11 cellular contexts compared by ENCODE assay signal in the genomic region with DNA sequence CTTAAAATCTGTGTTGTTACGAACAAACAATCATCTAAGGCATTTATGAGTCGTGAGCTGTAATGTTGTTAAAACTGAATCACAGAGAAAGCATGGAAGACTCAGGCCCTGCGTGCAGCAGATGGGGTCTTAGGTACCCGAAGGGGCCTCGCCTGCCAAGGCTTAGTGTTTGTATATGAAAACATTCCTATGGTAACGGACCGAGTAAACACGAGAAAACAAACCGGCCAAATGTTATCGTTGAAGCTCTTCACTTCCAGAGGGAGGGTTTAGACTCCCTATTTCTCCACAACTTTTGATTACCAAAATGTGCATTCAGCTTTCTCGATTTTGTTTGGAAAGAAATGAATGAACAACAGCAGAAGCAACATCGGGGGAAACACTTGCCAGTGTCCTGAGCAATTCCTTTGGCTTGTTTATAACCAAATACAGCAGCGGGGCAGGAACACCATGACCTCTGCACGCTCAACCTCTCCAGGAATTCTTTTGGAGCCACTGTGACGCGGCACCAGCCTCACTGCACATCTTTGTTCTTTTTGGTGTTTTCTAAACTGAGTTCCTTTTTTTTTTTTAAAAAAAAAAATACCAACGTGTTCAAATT.
DNase-seq lines count a peak whose midpoint lies in the region; ATAC-seq, FAIRE-seq and TF ChIP-seq lines count a peak whose summit lies in the region.
"Had no signal": no experiment of that assay in that cellular context is flagged by ENCODE, and none has a peak within 500 bp of the region (broad histone marks: within the 10 kb centered on the region; RNA-seq: fewer than 3 reads in every experiment).

No MANE protein-coding gene starts in this region.

- H3K36me3 Mint-ChIP-seq in naive thymus-derived CD4-positive, alpha-beta T cell: peaks cover 0 to 7% (median 0%) of the 10 kb centered on the region in 5 donors
- H3K36me3 Mint-ChIP-seq: CD8-positive, alpha-beta T cell had no signal

- H3K9ac ChIP-seq in GM23248 (peak overlapping the region; percentile 51), adipocyte (ENCODE audit: low read length) (peak overlapping the region; percentile 37), keratinocyte (ENCODE audit: control insufficient read depth, extremely low read depth, insufficient read depth, low read length) (no peak overlapping the region)

- H3K27me3 ChIP-seq in GM23248 (replicated peaks; ENCODE audit: insufficient read depth): no peaks in the 10 kb centered on the region
- H3K27me3 ChIP-seq in adipocyte (replicated peaks; ENCODE audit: control insufficient read depth, insufficient read depth, low read length): no peaks in the 10 kb centered on the region
- H3K27me3 ChIP-seq in keratinocyte (ENCODE audit: control insufficient read depth, extremely low read depth, insufficient read depth, low read length): no peaks in the 10 kb centered on the region
- H3K27me3 ChIP-seq in naive thymus-derived CD4-positive, alpha-beta T cell (ENCODE audit: control insufficient read depth in 2 of 2, insufficient read depth in 2 of 2, low read length in 2 of 2): no peaks in the 10 kb centered on the region

- H3K9me3 Mint-ChIP-seq in naive thymus-derived CD4-positive, alpha-beta T cell: peaks cover 0 to 13% (median 0%) of the 10 kb centered on the region in 11 donors
- H3K9me3 Mint-ChIP-seq: activated T-cell treated with anti-CD3 and anti-CD28 coated beads, Interleukin-2, amount 50 U/mL, for 24 hours; CD8-positive, alpha-beta T cell had no signal

- H3K36me3 ChIP-seq in GM23248 (ENCODE audit: low read depth) (no peaks in the 10 kb centered on the region), adipocyte (ENCODE audit: control insufficient read depth, insufficient read depth, low read length, severe bottlenecking) (no peaks in the 10 kb centered on the region), keratinocyte (ENCODE audit: control insufficient read depth in 2 of 2, extremely low read depth in 1 of 2, insufficient read depth in 2 of 2, low read length in 2 of 2) (no peaks in the 10 kb centered on the region)
- no peaks in the 10 kb centered on the region for H3K36me3 ChIP-seq in naive thymus-derived CD4-positive, alpha-beta T cell (ENCODE audit: control insufficient read depth in 2 of 3, insufficient read depth in 3 of 3, low read length in 3 of 3)

- H3K27ac ChIP-seq in GM23248: peak overlapping the region; percentile 81
- no peak overlapping the region for H3K27ac ChIP-seq in keratinocyte (ENCODE audit: control insufficient read depth, insufficient read depth, low read length)
- H3K27ac ChIP-seq in naive thymus-derived CD4-positive, alpha-beta T cell (ENCODE audit: low read depth, low read length): no peak overlapping the region

- DNase-seq in GM23248: peak; percentile 78
- DNase-seq in adipocyte (ENCODE audit: low read depth): peak; percentile 73
- no peak for DNase-seq in keratinocyte (ENCODE audit: low read depth, low spot score)
- no peak for DNase-seq in sciatic nerve (ENCODE audit: low spot score)
- no peak for DNase-seq in stimulated activated CD4-positive, alpha-beta T cell treated with anti-CD3 and anti-CD28 coated beads, Interleukin-4, amount 100 ng/mL, for 24 hours
- no peak for DNase-seq in naive thymus-derived CD4-positive, alpha-beta T cell
- DNase-seq: activated T-cell treated with anti-CD3 and anti-CD28 coated beads, Interleukin-2, amount 50 U/mL, for 24 hours; NCI-H2227 treated with DMSO at 0.1 percent for 48 hours had no signal

- FAIRE-seq in keratinocyte (lab: Jason Lieb, UNC): peak; percentile 5

- dilution Hi-C loops in keratinocyte (cut with MboI; ENCODE audit: extremely low pct_ligation_motif_present, low sequenced_read_pairs): no loop called here

- H3K4me3 Mint-ChIP-seq in naive thymus-derived CD4-positive, alpha-beta T cell: no peak overlapping the region
- H3K4me3 Mint-ChIP-seq: activated T-cell treated with anti-CD3 and anti-CD28 coated beads, Interleukin-2, amount 50 U/mL, for 24 hours; CD8-positive, alpha-beta T cell had no signal

- intact Hi-C loops in sciatic nerve (cut with DNase I): no loop called here
- intact Hi-C loops in naive thymus-derived CD4-positive, alpha-beta T cell (cut with micrococcal nuclease): no loop called here

- H3K9me1 ChIP-seq in keratinocyte (ENCODE audit: control insufficient read depth, extremely low read depth, insufficient read depth, low read length): no peaks in the 10 kb centered on the region

- POLR2A ChIA-PET in naive thymus-derived CD4-positive, alpha-beta T cell (lab: Charles Lee): interaction anchor here (0.6 kb wide), 1 partner anchor 98 kb away, joined by 4 read pairs; no protein-coding TSS in a partner anchor

- TF ChIP-seq CTCF in keratinocyte (optimal IDR thresholded peaks at IDR 0.05 in 1 of 3, IDR thresholded peaks at IDR 0.05 in 1 of 3, conservative IDR thresholded peaks at IDR 0.05 in 1 of 3; ENCODE audit: extremely low read depth in 1 of 3, insufficient read depth in 2 of 3, low read length in 3 of 3): no peak

- CTCF ChIA-PET in naive thymus-derived CD4-positive, alpha-beta T cell (lab: Charles Lee): no interaction called here

- H3K27me3 Mint-ChIP-seq in naive thymus-derived CD4-positive, alpha-beta T cell: no peaks in the 10 kb centered on the region
- H3K27me3 Mint-ChIP-seq: activated T-cell treated with anti-CD3 and anti-CD28 coated beads, Interleukin-2, amount 50 U/mL, for 24 hours had no signal

- H3K27ac Mint-ChIP-seq in naive thymus-derived CD4-positive, alpha-beta T cell: peak overlapping the region in 1 of 9 donors; percentile 5
- H3K27ac Mint-ChIP-seq: activated T-cell treated with anti-CD3 and anti-CD28 coated beads, Interleukin-2, amount 50 U/mL, for 24 hours; CD8-positive, alpha-beta T cell had no signal

- no peaks in the 10 kb centered on the region for H3K9me2 ChIP-seq in GM23248 (ENCODE audit: insufficient read depth)

- peaks cover 33% of the 10 kb centered on the region for H3K4me1 ChIP-seq in GM23248 (ENCODE audit: insufficient read depth)
- peaks cover 30% of the 10 kb centered on the region for H3K4me1 ChIP-seq in adipocyte (ENCODE audit: control insufficient read depth, insufficient read depth, low read length)
- H3K4me1 ChIP-seq in keratinocyte (ENCODE audit: control insufficient read depth, extremely low read depth, insufficient read depth, low read length): peaks cover 21% of the 10 kb centered on the region
- H3K4me1 ChIP-seq in naive thymus-derived CD4-positive, alpha-beta T cell (ENCODE audit: control insufficient read depth in 2 of 2, insufficient read depth in 2 of 2, low read length in 2 of 2): peaks cover 0 to 15% of the 10 kb centered on the region in 2 donors

- H3K9me3 ChIP-seq in GM23248 (ENCODE audit: low read depth) (no peaks in the 10 kb centered on the region), adipocyte (ENCODE audit: control insufficient read depth, low read length) (no peaks in the 10 kb centered on the region), keratinocyte (ENCODE audit: control insufficient read depth, low read depth, low read length) (no peaks in the 10 kb centered on the region)
- H3K9me3 ChIP-seq in naive thymus-derived CD4-positive, alpha-beta T cell (ENCODE audit: control insufficient read depth in 2 of 3, low read length in 3 of 3): no peaks in the 10 kb centered on the region

- H3F3A ChIP-seq in GM23248 (ENCODE audit: insufficient read depth): peaks cover 22% of the 10 kb centered on the region

- H2AFZ ChIP-seq in GM23248: no peak overlapping the region
- no peak overlapping the region for H2AFZ ChIP-seq in keratinocyte (ENCODE audit: control insufficient read depth, low read length)

- WGBS in GM23248 (ENCODE audit: low coverage in 1 of 2, low lambda C conversion rate in 2 of 2, missing lambda C conversion rate in 2 of 2), 2 experiments: 50 to 52% methylated on average over 17 of the region's 17 CpGs

- H3K79me2 ChIP-seq in GM23248 (ENCODE audit: insufficient read depth) (no peaks in the 10 kb centered on the region), keratinocyte (ENCODE audit: control insufficient read depth, insufficient read depth, low read length) (no peaks in the 10 kb centered on the region)

- peak; percentile 87 for ATAC-seq in sciatic nerve
- no peak for ATAC-seq in naive thymus-derived CD4-positive, alpha-beta T cell
- no peak for ATAC-seq in GM19467 (IDR thresholded peaks at IDR 0.05; ENCODE audit: unreplicated experiment)
- no peak for ATAC-seq in GM19351 (IDR thresholded peaks at IDR 0.05; ENCODE audit: unreplicated experiment)
- ATAC-seq: CD8-positive, alpha-beta T cell had no signal

- H4K20me1 ChIP-seq in GM23248 (ENCODE audit: insufficient read depth): no peaks in the 10 kb centered on the region
- H4K20me1 ChIP-seq in keratinocyte (ENCODE audit: control insufficient read depth, extremely low read depth, insufficient read depth, low read length): no peaks in the 10 kb centered on the region

- peaks cover 0 to 23% (median 0%) of the 10 kb centered on the region in 7 donors for H3K4me1 Mint-ChIP-seq in naive thymus-derived CD4-positive, alpha-beta T cell

- in situ Hi-C loops in GM23248 (cut with MboI): no loop called here

- H3K4me3 ChIP-seq in GM23248 (no peak overlapping the region), adipocyte (ENCODE audit: low read length) (peak overlapping the region; percentile 39), keratinocyte (ENCODE audit: control insufficient read depth in 2 of 3, extremely low read depth in 1 of 3, insufficient read depth in 2 of 3, low read depth in 1 of 3, low read length in 3 of 3) (no peak overlapping the region)
- H3K4me3 ChIP-seq in naive thymus-derived CD4-positive, alpha-beta T cell (ENCODE audit: low read length): no peak overlapping the region

- H3K4me2 ChIP-seq in GM23248 (ENCODE audit: unreplicated experiment) (peak overlapping the region; percentile 1), keratinocyte (ENCODE audit: control insufficient read depth, extremely low read depth, insufficient read depth, low read depth, low read length) (no peak overlapping the region)

Comparison
In these comparisons a context has a peak if more than half of its experiments do, and no peak if none do; other contexts are left out.
1. DNase-seq: peak in GM23248 (single experiment) and adipocyte (single experiment); none in keratinocyte (single experiment), sciatic nerve (single experiment), stimulated activated CD4-positive, alpha-beta T cell treated with anti-CD3 and anti-CD28 coated beads, Interleukin-4, amount 100 ng/mL, for 24 hours (single experiment) and naive thymus-derived CD4-positive, alpha-beta T cell (0 of 9).